Comparison of ENCODE assay signal across 8 cellular contexts in genomic region chr19:41263850-41264580, GRCh38. TPM values are rescaled to one million over a fixed set of nuclear protein-coding genes. Genes with fewer than 3 reads are reported as not detected.
DNase-seq lines count a peak whose midpoint lies in the region; ATAC-seq and TF ChIP-seq lines count a peak whose summit lies in the region.

HNRNPUL1 (plus strand) TSS chr19:41264372; CDS start chr19:41264504, 132 bp downstream.

- H3K36me3 Mint-ChIP-seq in CD14-positive monocyte: peaks cover 19% of the 10 kb centered on the region in 2 donors

- intact Hi-C loops in CD14-positive monocyte (cut with micrococcal nuclease): loop anchor here (2.0 to 10.0 kb wide), 5 partner anchors 37 to 171 kb away; partner anchors contain the start of genes DMAC2 (in 1 of the 2) and TGFB1 (in 1 of the 2)

- H3K27me3 Mint-ChIP-seq in CD14-positive monocyte (ENCODE audit: low read depth in 3 of 3): peaks cover 4 to 13% (median 9%) of the 10 kb centered on the region in 3 donors

- H3K4me1 Mint-ChIP-seq in CD14-positive monocyte: peaks cover 37% of the 10 kb centered on the region

- peak; percentile 40 for TF ChIP-seq CTCF in CD14-positive monocyte (IDR thresholded peaks at IDR 0.05)

- H3K27ac Mint-ChIP-seq in CD14-positive monocyte: peak within 1 kb of the TSS; percentile 99 to 100 (median 100)

- peak within 1 kb of the TSS; percentile 96 to 97 for H3K4me3 Mint-ChIP-seq in CD14-positive monocyte

- DNase-seq in CD14-positive monocyte (ENCODE audit: low spot score) (peak; percentile 99), NCI-H748 treated with DMSO at 0.1 percent for 48 hours (lab: John Stamatoyannopoulos, UW) (peak; percentile 100), dedifferentiated amniotic fluid mesenchymal stem cell (ENCODE audit: extremely low spot score) (peak; percentile 100), left kidney (ENCODE audit: low read depth, low spot score) (peak; percentile 100)
- DNase-seq in activated CD4-positive, alpha-beta T cell treated with anti-CD3 and anti-CD28 coated beads, Interleukin-2, amount 50 U/mL, for 24 hours (ENCODE audit: low read depth in 1 of 2, low spot score in 1 of 2): peak; percentile 99
- peak; percentile 98 to 99 for DNase-seq in stimulated activated CD4-positive, alpha-beta T cell treated with anti-CD3 and anti-CD28 coated beads, Interleukin-2, amount 100 ng/mL, for 24 hours

- ATAC-seq in GM19372 (IDR thresholded peaks at IDR 0.05; ENCODE audit: low read depth, unreplicated experiment) (peak; percentile 75), HG03558 (IDR thresholded peaks at IDR 0.05; ENCODE audit: extremely low read depth, unreplicated experiment) (peak; percentile 57)

- H3K9me3 Mint-ChIP-seq in CD14-positive monocyte: no peaks in the 10 kb centered on the region

RNA-seq across cellular contexts. Expression of gene HNRNPUL1, which starts in this region (rescaled TPM):
- polyA plus RNA-seq in CD14-positive monocyte: 10 to 100 TPM; 22.6 to 30.3 TPM

Comparison
In these comparisons a context has a peak if more than half of its experiments do, and no peak if none do; other contexts are left out.
1. Peak in every context shown above with its lines: DNase-seq and ATAC-seq.